Comparison of ENCODE assay signal across 17 cellular contexts in the genomic region with DNA sequence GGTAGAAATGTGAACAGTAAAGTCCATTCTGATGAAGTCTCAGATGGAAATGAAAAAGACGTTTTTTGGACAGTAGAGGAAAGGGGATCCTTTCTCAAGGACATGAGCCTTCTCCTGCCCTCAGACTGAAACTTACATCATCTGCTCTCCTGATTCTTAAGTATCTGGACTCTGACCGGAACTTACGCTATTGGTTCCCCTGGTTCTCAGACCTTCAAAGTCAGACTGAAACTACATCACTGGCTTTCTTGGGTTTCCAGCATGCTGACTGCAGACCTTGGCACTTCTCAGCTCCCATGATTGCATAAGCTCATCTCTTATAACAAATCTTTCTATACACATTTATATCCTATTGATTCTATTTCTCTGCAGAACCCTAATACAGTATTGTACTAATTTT.
DNase-seq lines count a peak whose midpoint lies in the region; ATAC-seq, FAIRE-seq and TF ChIP-seq lines count a peak whose summit lies in the region.
"Had no signal": no experiment of that assay in that cellular context is flagged by ENCODE, and none has a peak within 500 bp of the region (broad histone marks: within the 10 kb centered on the region; RNA-seq: fewer than 3 reads in every experiment).

No MANE protein-coding gene starts in this region.

- in situ Hi-C loops in HAP-1 (cut with MboI; ENCODE audit: low sequenced_read_pairs), result no loop called here

- H3K4me3 ChIP-seq in AG10803 (ENCODE audit: low read length) (no peak overlapping the region), HAP-1 (no peak overlapping the region)
- H3K4me3 ChIP-seq: BLaER1, upper lobe of left lung had no signal

- no peaks in the 10 kb centered on the region for H3K9me3 ChIP-seq in HAP-1

- H3K27me3 ChIP-seq in HAP-1 (ENCODE audit: low read depth), result no peaks in the 10 kb centered on the region
- H3K27me3 ChIP-seq: BLaER1, upper lobe of left lung had no signal

- no peaks in the 10 kb centered on the region for H3K4me1 ChIP-seq in HAP-1
- H3K4me1 ChIP-seq: BLaER1, upper lobe of left lung had no signal

- no peaks in the 10 kb centered on the region for H3K36me3 ChIP-seq in HAP-1 (replicated peaks)
- H3K36me3 ChIP-seq: BLaER1, upper lobe of left lung had no signal

- no peak for FAIRE-seq in H54 (lab: Jason Lieb, UNC)

- TF ChIP-seq POLR2A in erythroblast (IDR thresholded peaks at IDR 0.05; ENCODE audit: low read length) (no peak), H54 (IDR thresholded peaks at IDR 0.05; ENCODE audit: low read depth, low read length) (no peak)

- TF ChIP-seq CTCF in AG10803 (conservative IDR thresholded peaks at IDR 0.05; ENCODE audit: low read length), result no peak

- DNase-seq in AG10803 (ENCODE audit: low read depth) (peak; percentile 24), erythroblast (lab: John Stamatoyannopoulos, UW) (no peak), HAP-1 (ENCODE audit: low spot score in 2 of 2) (no peak), H54 (ENCODE audit: insufficient read length, low spot score) (no peak), medulla oblongata (ENCODE audit: extremely low spot score) (no peak)
- DNase-seq: 8988T; activated CD4-positive, CD25-positive, alpha-beta regulatory T cell treated with anti-CD3 and anti-CD28 coated beads, Interleukin-2, amount 50 U/mL, for 72 hours; cortex of kidney; immature natural killer cell; NCI-H1092; NCI-H2081; stimulated activated CD4-positive, alpha-beta T cell treated with anti-CD3 and anti-CD28 coated beads, Interleukin-4, amount 100 ng/mL, for 24 hours; upper lobe of left lung had no signal

- ATAC-seq in GM18873 (IDR thresholded peaks at IDR 0.05; ENCODE audit: low FRiP score, unreplicated experiment) (peak; percentile 99), GM21619 (IDR thresholded peaks at IDR 0.05; ENCODE audit: unreplicated experiment) (peak; percentile 57), HG03354 (IDR thresholded peaks at IDR 0.05; ENCODE audit: poor library complexity, severe bottlenecking, unreplicated experiment) (peak; percentile 44)

Comparison
In these comparisons a context has a peak if more than half of its experiments do, and no peak if none do; other contexts are left out.
1. ATAC-seq: peak in every context shown above with its lines; median percentile 99 in GM18873; 57 in GM21619; 44 in HG03354.